6 cellular contexts compared by ENCODE assay signal in the genomic region with DNA sequence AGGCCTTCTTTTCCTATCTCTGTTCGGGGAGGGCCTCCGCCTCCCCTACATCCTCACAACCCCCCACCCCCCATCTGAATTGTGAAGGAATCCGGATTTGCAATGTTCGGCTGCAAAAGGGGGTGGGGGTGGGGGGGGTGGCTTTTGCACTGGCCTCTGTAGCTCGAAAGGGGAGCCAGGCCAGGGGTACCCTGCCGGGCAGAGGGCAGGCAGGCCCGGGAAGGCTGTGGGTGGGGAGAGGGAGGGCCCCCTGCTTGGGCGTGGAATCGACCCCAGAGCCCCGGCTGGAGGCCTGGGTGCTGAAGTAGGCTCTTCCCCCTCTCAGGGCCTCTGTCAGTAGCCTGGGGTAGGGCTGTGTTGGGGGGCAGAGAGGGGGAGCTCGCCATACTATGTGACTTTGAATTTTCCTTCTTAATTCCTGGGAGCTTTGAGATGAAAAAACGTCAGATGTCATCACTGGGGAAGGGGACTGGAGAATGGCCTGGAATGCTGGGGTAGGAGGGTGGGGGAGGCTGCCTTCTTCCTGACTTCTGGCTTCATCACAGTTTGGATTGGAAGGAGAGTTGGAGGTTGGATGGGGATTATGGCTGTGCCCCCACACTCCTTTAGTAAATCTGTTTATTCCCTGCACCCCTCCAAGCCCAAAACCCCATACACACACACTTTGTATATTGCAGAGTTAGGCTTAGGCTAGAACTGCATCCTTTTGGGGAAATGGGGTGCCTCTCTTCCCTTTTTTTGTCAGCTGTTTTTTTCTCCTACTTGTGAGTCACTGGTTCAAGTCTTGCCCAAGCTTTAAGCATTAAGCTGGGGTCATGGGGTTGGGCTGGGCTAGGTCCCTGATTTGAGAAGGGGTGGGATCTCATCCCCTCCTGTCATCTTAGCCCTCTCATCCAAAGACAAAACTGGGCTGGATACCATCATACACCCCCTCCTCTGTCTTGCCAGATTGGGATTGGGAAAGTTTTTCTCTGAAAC. TPM values are rescaled to one million over a fixed set of nuclear protein-coding genes. Genes with fewer than 3 reads are reported as not detected.
DNase-seq lines count a peak whose midpoint lies in the region; ATAC-seq and TF ChIP-seq lines count a peak whose summit lies in the region.

No MANE protein-coding gene starts in this region.

- H3K4me1 ChIP-seq in SJSA1 (replicated peaks) = peaks cover 52% of the 10 kb centered on the region

- no peaks in the 10 kb centered on the region for H3K27me3 ChIP-seq in SJSA1 (replicated peaks)

- no peaks in the 10 kb centered on the region for H3K9me3 ChIP-seq in SJSA1 (replicated peaks)

- H3K4me3 ChIP-seq in AG04449 (ENCODE audit: low read depth, low read length) = peak overlapping the region; percentile 87
- H3K4me3 ChIP-seq in SJSA1 = peak overlapping the region; percentile 65

- peaks cover 15% of the 10 kb centered on the region; the same call in 1 of the 2 replicates for H3K36me3 ChIP-seq in SJSA1

- CTCF ChIA-PET in AG04449 (lab: Yijun Ruan, JAX) = interaction anchor here (0.6 to 24.7 kb wide), 10 partner anchors 7 to 114 kb away, joined by 3 to 874 read pairs (median 6); a partner anchor contains a TSS

- ATAC-seq in HG02610 (IDR thresholded peaks at IDR 0.05; ENCODE audit: unreplicated experiment) (no peak), GM18502 (IDR thresholded peaks at IDR 0.05; ENCODE audit: poor library complexity, unreplicated experiment) (no peak)

- no peak overlapping the region for H3K27ac ChIP-seq in SJSA1

- no peak for TF ChIP-seq CTCF in AG04449 (IDR thresholded peaks at IDR 0.05; ENCODE audit: insufficient read depth, low read length, missing control alignments)

- DNase-seq in AG04449 (ENCODE audit: low read depth, low spot score) (no peak), SJSA1 (ENCODE audit: low read depth in 1 of 2, low spot score in 2 of 2) (no peak), islet precursor cell (peak; percentile 67), NCI-H510A (lab: John Stamatoyannopoulos, UW) (no peak)

- POLR2A ChIA-PET in AG04449 (lab: Yijun Ruan, JAX) = interaction anchor here (0.5 to 1.7 kb wide), 9 partner anchors 13 to 100 kb away, joined by 3 to 9 read pairs (median 5); a partner anchor contains a TSS

RNA-seq across cellular contexts. Expression of a gene that starts 1.3 kb away (rescaled TPM):
- 21.2 and 33.3 TPM in 2 replicates for total RNA-seq in SJSA1 (2014; rRNA removed; shearing (Covaris generic))

RNA-seq across cellular contexts. Expression of a gene that starts 17.8 kb away (rescaled TPM):
- not detected in 2 replicates for total RNA-seq in SJSA1 (2014; rRNA removed; shearing (Covaris generic))

RNA-seq across cellular contexts. Expression of a gene that starts 18.4 kb away (rescaled TPM):
- 29.9 and 34.0 TPM in 2 replicates for total RNA-seq in SJSA1 (2014; rRNA removed; shearing (Covaris generic))

RNA-seq across cellular contexts. Expression of a gene that starts 40.7 kb away (rescaled TPM):
- total RNA-seq in SJSA1 (2014; rRNA removed; shearing (Covaris generic)) = 21.6 and 22.2 TPM in 2 replicates

RNA-seq across cellular contexts. Expression of a gene that starts 51.0 kb away (rescaled TPM):
- 31.5 and 40.3 TPM in 2 replicates for total RNA-seq in SJSA1 (2014; rRNA removed; shearing (Covaris generic))
